In the genomic region with DNA sequence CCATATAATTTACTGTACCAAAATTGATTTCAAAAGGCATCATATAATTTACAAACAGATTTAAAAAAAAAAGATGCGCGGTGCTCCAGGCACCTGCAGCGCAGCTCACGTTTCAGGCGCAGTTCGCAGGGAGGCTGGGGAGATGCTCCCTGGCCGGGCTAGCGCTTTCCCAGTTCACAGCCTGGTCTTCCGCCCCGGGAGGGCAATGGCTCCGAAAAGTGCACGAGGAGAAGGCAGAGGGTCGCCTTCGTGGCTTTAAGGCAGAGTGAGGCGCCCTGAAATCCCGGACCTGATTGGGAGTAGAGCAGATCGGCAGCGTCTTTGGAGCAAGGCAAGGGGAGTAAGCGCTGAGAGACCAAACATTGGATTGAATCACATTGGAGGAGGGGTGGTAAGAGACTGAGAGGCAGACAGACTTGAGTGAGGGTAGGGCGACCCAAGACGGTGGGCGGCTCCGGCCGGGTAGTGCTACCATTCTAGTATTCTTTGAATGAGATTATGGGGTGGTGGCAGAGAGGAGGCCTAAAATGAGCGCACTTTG, we compare ENCODE assay signal across 2 cellular contexts.
TF ChIP-seq lines count a peak whose summit lies in the region.

No MANE protein-coding gene starts in this region.

TF ChIP-seq in SK-N-SH treated with all-trans-retinoic acid at 6 μM for 48 hours, 23 proteins besides CTCF, POLR2A, EP300 and RAD21 (continued from another document):
- TF ChIP-seq, protein P1, sequence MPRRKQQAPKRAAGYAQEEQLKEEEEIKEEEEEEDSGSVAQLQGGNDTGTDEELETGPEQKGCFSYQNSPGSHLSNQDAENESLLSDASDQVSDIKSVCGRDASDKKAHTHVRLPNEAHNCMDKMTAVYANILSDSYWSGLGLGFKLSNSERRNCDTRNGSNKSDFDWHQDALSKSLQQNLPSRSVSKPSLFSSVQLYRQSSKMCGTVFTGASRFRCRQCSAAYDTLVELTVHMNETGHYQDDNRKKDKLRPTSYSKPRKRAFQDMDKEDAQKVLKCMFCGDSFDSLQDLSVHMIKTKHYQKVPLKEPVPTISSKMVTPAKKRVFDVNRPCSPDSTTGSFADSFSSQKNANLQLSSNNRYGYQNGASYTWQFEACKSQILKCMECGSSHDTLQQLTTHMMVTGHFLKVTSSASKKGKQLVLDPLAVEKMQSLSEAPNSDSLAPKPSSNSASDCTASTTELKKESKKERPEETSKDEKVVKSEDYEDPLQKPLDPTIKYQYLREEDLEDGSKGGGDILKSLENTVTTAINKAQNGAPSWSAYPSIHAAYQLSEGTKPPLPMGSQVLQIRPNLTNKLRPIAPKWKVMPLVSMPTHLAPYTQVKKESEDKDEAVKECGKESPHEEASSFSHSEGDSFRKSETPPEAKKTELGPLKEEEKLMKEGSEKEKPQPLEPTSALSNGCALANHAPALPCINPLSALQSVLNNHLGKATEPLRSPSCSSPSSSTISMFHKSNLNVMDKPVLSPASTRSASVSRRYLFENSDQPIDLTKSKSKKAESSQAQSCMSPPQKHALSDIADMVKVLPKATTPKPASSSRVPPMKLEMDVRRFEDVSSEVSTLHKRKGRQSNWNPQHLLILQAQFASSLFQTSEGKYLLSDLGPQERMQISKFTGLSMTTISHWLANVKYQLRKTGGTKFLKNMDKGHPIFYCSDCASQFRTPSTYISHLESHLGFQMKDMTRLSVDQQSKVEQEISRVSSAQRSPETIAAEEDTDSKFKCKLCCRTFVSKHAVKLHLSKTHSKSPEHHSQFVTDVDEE (CRISPR knock-in tag; IDR thresholded peaks at IDR 0.05): no peak
- TF ChIP-seq, protein P2, sequence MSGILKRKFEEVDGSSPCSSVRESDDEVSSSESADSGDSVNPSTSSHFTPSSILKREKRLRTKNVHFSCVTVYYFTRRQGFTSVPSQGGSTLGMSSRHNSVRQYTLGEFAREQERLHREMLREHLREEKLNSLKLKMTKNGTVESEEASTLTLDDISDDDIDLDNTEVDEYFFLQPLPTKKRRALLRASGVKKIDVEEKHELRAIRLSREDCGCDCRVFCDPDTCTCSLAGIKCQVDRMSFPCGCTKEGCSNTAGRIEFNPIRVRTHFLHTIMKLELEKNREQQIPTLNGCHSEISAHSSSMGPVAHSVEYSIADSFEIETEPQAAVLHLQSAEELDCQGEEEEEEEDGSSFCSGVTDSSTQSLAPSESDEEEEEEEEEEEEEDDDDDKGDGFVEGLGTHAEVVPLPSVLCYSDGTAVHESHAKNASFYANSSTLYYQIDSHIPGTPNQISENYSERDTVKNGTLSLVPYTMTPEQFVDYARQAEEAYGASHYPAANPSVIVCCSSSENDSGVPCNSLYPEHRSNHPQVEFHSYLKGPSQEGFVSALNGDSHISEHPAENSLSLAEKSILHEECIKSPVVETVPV (CRISPR knock-in tag; IDR thresholded peaks at IDR 0.05): no peak
- no peak for TF ChIP-seq OSR1 (CRISPR knock-in tag; IDR thresholded peaks at IDR 0.05)
- TF ChIP-seq ARNTL (CRISPR knock-in tag; IDR thresholded peaks at IDR 0.05; ENCODE audit: borderline replicate concordance, low read depth): no peak
- no peak for TF ChIP-seq ZNF8 (CRISPR knock-in tag; IDR thresholded peaks at IDR 0.05)
- TF ChIP-seq, protein P3, sequence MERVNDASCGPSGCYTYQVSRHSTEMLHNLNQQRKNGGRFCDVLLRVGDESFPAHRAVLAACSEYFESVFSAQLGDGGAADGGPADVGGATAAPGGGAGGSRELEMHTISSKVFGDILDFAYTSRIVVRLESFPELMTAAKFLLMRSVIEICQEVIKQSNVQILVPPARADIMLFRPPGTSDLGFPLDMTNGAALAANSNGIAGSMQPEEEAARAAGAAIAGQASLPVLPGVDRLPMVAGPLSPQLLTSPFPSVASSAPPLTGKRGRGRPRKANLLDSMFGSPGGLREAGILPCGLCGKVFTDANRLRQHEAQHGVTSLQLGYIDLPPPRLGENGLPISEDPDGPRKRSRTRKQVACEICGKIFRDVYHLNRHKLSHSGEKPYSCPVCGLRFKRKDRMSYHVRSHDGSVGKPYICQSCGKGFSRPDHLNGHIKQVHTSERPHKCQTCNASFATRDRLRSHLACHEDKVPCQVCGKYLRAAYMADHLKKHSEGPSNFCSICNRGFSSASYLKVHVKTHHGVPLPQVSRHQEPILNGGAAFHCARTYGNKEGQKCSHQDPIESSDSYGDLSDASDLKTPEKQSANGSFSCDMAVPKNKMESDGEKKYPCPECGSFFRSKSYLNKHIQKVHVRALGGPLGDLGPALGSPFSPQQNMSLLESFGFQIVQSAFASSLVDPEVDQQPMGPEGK (CRISPR knock-in tag; IDR thresholded peaks at IDR 0.05; ENCODE audit: borderline replicate concordance): no peak
- TF ChIP-seq ESRRG (CRISPR knock-in tag; IDR thresholded peaks at IDR 0.05): no peak

TF ChIP-seq in neural cell, 6 proteins besides CTCF, POLR2A, EP300 and RAD21 (continued from another document):
- TF ChIP-seq, protein P4, sequence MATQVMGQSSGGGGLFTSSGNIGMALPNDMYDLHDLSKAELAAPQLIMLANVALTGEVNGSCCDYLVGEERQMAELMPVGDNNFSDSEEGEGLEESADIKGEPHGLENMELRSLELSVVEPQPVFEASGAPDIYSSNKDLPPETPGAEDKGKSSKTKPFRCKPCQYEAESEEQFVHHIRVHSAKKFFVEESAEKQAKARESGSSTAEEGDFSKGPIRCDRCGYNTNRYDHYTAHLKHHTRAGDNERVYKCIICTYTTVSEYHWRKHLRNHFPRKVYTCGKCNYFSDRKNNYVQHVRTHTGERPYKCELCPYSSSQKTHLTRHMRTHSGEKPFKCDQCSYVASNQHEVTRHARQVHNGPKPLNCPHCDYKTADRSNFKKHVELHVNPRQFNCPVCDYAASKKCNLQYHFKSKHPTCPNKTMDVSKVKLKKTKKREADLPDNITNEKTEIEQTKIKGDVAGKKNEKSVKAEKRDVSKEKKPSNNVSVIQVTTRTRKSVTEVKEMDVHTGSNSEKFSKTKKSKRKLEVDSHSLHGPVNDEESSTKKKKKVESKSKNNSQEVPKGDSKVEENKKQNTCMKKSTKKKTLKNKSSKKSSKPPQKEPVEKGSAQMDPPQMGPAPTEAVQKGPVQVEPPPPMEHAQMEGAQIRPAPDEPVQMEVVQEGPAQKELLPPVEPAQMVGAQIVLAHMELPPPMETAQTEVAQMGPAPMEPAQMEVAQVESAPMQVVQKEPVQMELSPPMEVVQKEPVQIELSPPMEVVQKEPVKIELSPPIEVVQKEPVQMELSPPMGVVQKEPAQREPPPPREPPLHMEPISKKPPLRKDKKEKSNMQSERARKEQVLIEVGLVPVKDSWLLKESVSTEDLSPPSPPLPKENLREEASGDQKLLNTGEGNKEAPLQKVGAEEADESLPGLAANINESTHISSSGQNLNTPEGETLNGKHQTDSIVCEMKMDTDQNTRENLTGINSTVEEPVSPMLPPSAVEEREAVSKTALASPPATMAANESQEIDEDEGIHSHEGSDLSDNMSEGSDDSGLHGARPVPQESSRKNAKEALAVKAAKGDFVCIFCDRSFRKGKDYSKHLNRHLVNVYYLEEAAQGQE (IDR thresholded peaks at IDR 0.05; ENCODE audit: borderline replicate concordance): no peak
- TF ChIP-seq TAF1 (IDR thresholded peaks at IDR 0.05; ENCODE audit: low read depth): no peak
- no peak for TF ChIP-seq MXI1 (conservative IDR thresholded peaks at IDR 0.05; ENCODE audit: poor library complexity, severe bottlenecking)
- no peak for TF ChIP-seq EZH2 (IDR thresholded peaks at IDR 0.05; ENCODE audit: borderline replicate concordance, insufficient read depth, low read length, poor library complexity, severe bottlenecking)
- no peak for TF ChIP-seq POLR2AphosphoS5 (IDR thresholded peaks at IDR 0.05)
